Comparison of ENCODE assay signal across 9 cellular contexts in genomic region chr5:117455236-117456233, GRCh38.
A peak's percentile ranks its signal among the peaks of the same experiment; 100 is the strongest.
DNase-seq lines count a peak whose midpoint lies in the region; ATAC-seq and TF ChIP-seq lines count a peak whose summit lies in the region.
"Had no signal": no experiment of that assay in that cellular context is flagged by ENCODE, and none has a peak within 500 bp of the region (broad histone marks: within the 10 kb centered on the region; RNA-seq: fewer than 3 reads in every experiment).

No MANE protein-coding gene starts in this region.

- DNase-seq in NCI-H1417 (lab: John Stamatoyannopoulos, UW) (peak; percentile 1 to 44 (median 28)), NCI-H1417 treated with DMSO at 0.1 percent for 48 hours (lab: John Stamatoyannopoulos, UW) (no peak), GM23338 (ENCODE audit: low spot score) (peak; percentile 66), nephron progenitor cell (no peak), DMS 273 treated with DMSO at 0.1 percent for 48 hours (lab: John Stamatoyannopoulos, UW) (no peak)
- peak; percentile 0 for DNase-seq in central memory CD4-positive, alpha-beta T cell
- no peak for DNase-seq in effector memory CD8-positive, alpha-beta T cell

- no peak overlapping the region for H3K27ac ChIP-seq in GM23338 (ENCODE audit: low read depth)
- H3K27ac ChIP-seq: A549 had no signal

- H3K36me3 ChIP-seq in GM23338 (ENCODE audit: insufficient read depth) (no peaks in the 10 kb centered on the region), Loucy (ENCODE audit: insufficient read depth, low read length) (no peaks in the 10 kb centered on the region)

- peak overlapping the region; percentile 4; the same call in 1 of the 2 replicates for H2AFZ ChIP-seq in GM23338
- no peak overlapping the region; the same call in 1 of the 2 replicates for H2AFZ ChIP-seq in Loucy (ENCODE audit: low read length)

- no peaks in the 10 kb centered on the region; the same call in 2 of the 3 replicates for H3K36me3 Mint-ChIP-seq in GM23338 (ENCODE audit: low read depth)
- H3K36me3 Mint-ChIP-seq in nephron progenitor cell (ENCODE audit: low read depth) = no peaks in the 10 kb centered on the region
- H3K36me3 Mint-ChIP-seq in effector memory CD8-positive, alpha-beta T cell (ENCODE audit: insufficient read depth) = no peaks in the 10 kb centered on the region

- H3K27me3 Mint-ChIP-seq in GM23338 (ENCODE audit: insufficient read depth, low read depth, poor library complexity) = peaks cover 2% of the 10 kb centered on the region
- no peaks in the 10 kb centered on the region for H3K27me3 Mint-ChIP-seq in nephron progenitor cell (ENCODE audit: low read depth, poor library complexity)
- H3K27me3 Mint-ChIP-seq in effector memory CD8-positive, alpha-beta T cell = no peaks in the 10 kb centered on the region

- H3K9me2 ChIP-seq in GM23338 (ENCODE audit: insufficient read depth) = no peaks in the 10 kb centered on the region
- H3K9me2 ChIP-seq in Loucy (replicated peaks; ENCODE audit: low read depth, low read length) = no peaks in the 10 kb centered on the region

- TF ChIP-seq CTCF in GM23338 (conservative IDR thresholded peaks at IDR 0.05; ENCODE audit: low read depth in 2 of 2) (peak; percentile 57 to 68), Loucy (conservative IDR thresholded peaks at IDR 0.05; ENCODE audit: low read length) (peak; percentile 25; the same call in 1 of the 2 replicates), nephron progenitor cell (IDR thresholded peaks at IDR 0.05) (no peak)

- H3K9me3 Mint-ChIP-seq in GM23338 (peaks cover 10% of the 10 kb centered on the region), nephron progenitor cell (no peaks in the 10 kb centered on the region)
- H3K9me3 Mint-ChIP-seq in effector memory CD8-positive, alpha-beta T cell = peaks cover 0 to 8% of the 10 kb centered on the region in 2 donors

- H3K27me3 ChIP-seq in GM23338 (ENCODE audit: insufficient read depth) (no peaks in the 10 kb centered on the region), Loucy (ENCODE audit: insufficient read depth, low read length, poor library complexity, severe bottlenecking) (no peaks in the 10 kb centered on the region)

- H3K27ac Mint-ChIP-seq in GM23338 (no peak overlapping the region), nephron progenitor cell (no peak overlapping the region)
- no peak overlapping the region for H3K27ac Mint-ChIP-seq in effector memory CD8-positive, alpha-beta T cell

- H4K20me1 ChIP-seq in GM23338 (replicated peaks; ENCODE audit: insufficient read depth) = no peaks in the 10 kb centered on the region
- H4K20me1 ChIP-seq in Loucy (ENCODE audit: insufficient read depth, low read length, poor library complexity, severe bottlenecking) = no peaks in the 10 kb centered on the region

- H3K4me3 ChIP-seq in GM23338 (no peak overlapping the region), Loucy (ENCODE audit: low read length, poor library complexity, severe bottlenecking) (no peak overlapping the region)
- H3K4me3 ChIP-seq: A549 had no signal

- H3K9me3 ChIP-seq in Loucy (ENCODE audit: insufficient read depth, low read depth, low read length) = no peaks in the 10 kb centered on the region
- H3K9me3 ChIP-seq: A549 had no signal

- H3K79me2 ChIP-seq in GM23338 (replicated peaks; ENCODE audit: insufficient read depth) = no peaks in the 10 kb centered on the region
- H3K79me2 ChIP-seq in Loucy (ENCODE audit: insufficient read depth, low read length) = no peaks in the 10 kb centered on the region

- H3K4me2 ChIP-seq in GM23338 (no peak overlapping the region), Loucy (ENCODE audit: low read depth, low read length, poor library complexity, severe bottlenecking) (no peak overlapping the region)
- H3K4me2 ChIP-seq: A549 had no signal

- no peak overlapping the region for H3K9ac ChIP-seq in Loucy (ENCODE audit: low read depth, low read length, poor library complexity, severe bottlenecking)

- H3K4me1 ChIP-seq in GM23338 (ENCODE audit: insufficient read depth) = no peaks in the 10 kb centered on the region
- H3K4me1 ChIP-seq in Loucy (ENCODE audit: insufficient read depth, low read length, poor library complexity, severe bottlenecking) = no peaks in the 10 kb centered on the region
- H3K4me1 ChIP-seq: A549 had no signal

- no peaks in the 10 kb centered on the region; the same call in 2 of the 3 replicates for H3K4me1 Mint-ChIP-seq in GM23338
- H3K4me1 Mint-ChIP-seq in nephron progenitor cell = peaks cover 16% of the 10 kb centered on the region
- peaks cover 3 to 4% of the 10 kb centered on the region in 2 donors for H3K4me1 Mint-ChIP-seq in effector memory CD8-positive, alpha-beta T cell (ENCODE audit: low read depth in 2 of 2)

- H3F3A ChIP-seq in GM23338 (replicated peaks; ENCODE audit: low read depth) (no peaks in the 10 kb centered on the region), Loucy (ENCODE audit: low read depth) (no peaks in the 10 kb centered on the region)

- peak overlapping the region; percentile 69; the same call in 2 of the 3 replicates for H3K4me3 Mint-ChIP-seq in GM23338
- H3K4me3 Mint-ChIP-seq in nephron progenitor cell = peak overlapping the region; percentile 75
- no peak overlapping the region for H3K4me3 Mint-ChIP-seq in effector memory CD8-positive, alpha-beta T cell

- ATAC-seq in GM23338 = peak; percentile 97
- ATAC-seq in effector memory CD8-positive, alpha-beta T cell (replicated peaks) = no peak

TF ChIP-seq in GM23338, 12 proteins besides CTCF, POLR2A, EP300 and RAD21 (continues in another document):
- TF ChIP-seq REST (IDR thresholded peaks at IDR 0.05; ENCODE audit: unreplicated experiment) (no peak), ZNF331 (CRISPR knock-in tag; IDR thresholded peaks at IDR 0.05; ENCODE audit: low read depth) (no peak)

Comparison
In these comparisons a context has a peak if more than half of its experiments do, and no peak if none do; other contexts are left out.
1. DNase-seq: peak in NCI-H1417 (3 of 3), GM23338 (single experiment) and central memory CD4-positive, alpha-beta T cell (single experiment); none in NCI-H1417 treated with DMSO at 0.1 percent for 48 hours (single experiment), nephron progenitor cell (single experiment), DMS 273 treated with DMSO at 0.1 percent for 48 hours (single experiment) and effector memory CD8-positive, alpha-beta T cell (0 of 3).
2. H3K4me3 Mint-ChIP-seq: peak in GM23338 (single experiment) and nephron progenitor cell (single experiment); none in effector memory CD8-positive, alpha-beta T cell (0 of 2).